Comparison of ENCODE assay signal across 19 cellular contexts in genomic region chr12:54135621-54136027, GRCh38. TPM values are rescaled to one million over a fixed set of nuclear protein-coding genes. Genes with fewer than 3 reads are reported as not detected.
DNase-seq lines count a peak whose midpoint lies in the region; ATAC-seq, FAIRE-seq and TF ChIP-seq lines count a peak whose summit lies in the region.
"Had no signal": no experiment of that assay in that cellular context is flagged by ENCODE, and none has a peak within 500 bp of the region (broad histone marks: within the 10 kb centered on the region; RNA-seq: fewer than 3 reads in every experiment).

No MANE protein-coding gene starts in this region.

- intact Hi-C loops in natural killer cell (cut with micrococcal nuclease): no loop called here

- H3K4me3 Mint-ChIP-seq in neural progenitor cell (no peak overlapping the region), natural killer cell (no peak overlapping the region)
- H3K4me3 Mint-ChIP-seq: activated B cell treated with CpG ODN at 0.5 μM for 24 hours; B cell; naive thymus-derived CD4-positive, alpha-beta T cell had no signal

- H4K20me1 ChIP-seq in neural progenitor cell (ENCODE audit: low read depth): no peaks in the 10 kb centered on the region

- no peak overlapping the region for H3K27ac Mint-ChIP-seq in neural progenitor cell
- no peak overlapping the region for H3K27ac Mint-ChIP-seq in natural killer cell
- H3K27ac Mint-ChIP-seq: activated B cell treated with CpG ODN at 0.5 μM for 24 hours; B cell; naive thymus-derived CD4-positive, alpha-beta T cell had no signal

- H3K36me3 Mint-ChIP-seq in neural progenitor cell: no peaks in the 10 kb centered on the region
- H3K36me3 Mint-ChIP-seq in natural killer cell: no peaks in the 10 kb centered on the region

- H3K9me3 Mint-ChIP-seq in neural progenitor cell: no peaks in the 10 kb centered on the region
- no peaks in the 10 kb centered on the region for H3K9me3 Mint-ChIP-seq in natural killer cell
- H3K9me3 Mint-ChIP-seq: activated B cell treated with CpG ODN at 0.5 μM for 24 hours; naive thymus-derived CD4-positive, alpha-beta T cell had no signal

- no peaks in the 10 kb centered on the region for H3K9me3 ChIP-seq in neural progenitor cell (ENCODE audit: low read depth)
- H3K9me3 ChIP-seq: right atrium auricular region, tibial artery had no signal

- H3K36me3 ChIP-seq in neural progenitor cell: no peaks in the 10 kb centered on the region
- H3K36me3 ChIP-seq: right atrium auricular region had no signal

- H3K4me3 ChIP-seq in neural progenitor cell: peak overlapping the region; percentile 10
- H3K4me3 ChIP-seq: GM23248, right atrium auricular region, tibial artery had no signal

- no peak for FAIRE-seq in D721Med (lab: Jason Lieb, UNC)
- FAIRE-seq: astrocyte had no signal

- peaks cover 64% of the 10 kb centered on the region for H3K27me3 Mint-ChIP-seq in neural progenitor cell (ENCODE audit: insufficient read depth, low read depth)
- peaks cover 45 to 58% of the 10 kb centered on the region in 2 donors for H3K27me3 Mint-ChIP-seq in natural killer cell (ENCODE audit: low read depth in 2 of 2)

- H3K4me1 ChIP-seq in neural progenitor cell: peaks cover 40% of the 10 kb centered on the region

- ATAC-seq in natural killer cell: no peak
- ATAC-seq: left colon; naive thymus-derived CD4-positive, alpha-beta T cell; PC-3 had no signal

- no peaks in the 10 kb centered on the region for H3K79me2 ChIP-seq in neural progenitor cell (ENCODE audit: low read depth)

- H3K4me1 Mint-ChIP-seq in neural progenitor cell (peaks cover 15% of the 10 kb centered on the region), natural killer cell (no peaks in the 10 kb centered on the region)
- H3K4me1 Mint-ChIP-seq: activated B cell treated with CpG ODN at 0.5 μM for 24 hours; B cell; naive thymus-derived CD4-positive, alpha-beta T cell had no signal

- TF ChIP-seq CTCF in D721Med (IDR thresholded peaks at IDR 0.05; ENCODE audit: insufficient read depth, missing control alignments) (no peak), neural progenitor cell (IDR thresholded peaks at IDR 0.05) (no peak), natural killer cell (IDR thresholded peaks at IDR 0.05) (no peak)

- no peak overlapping the region for H3K9ac ChIP-seq in neural progenitor cell
- H3K9ac ChIP-seq: GM23248 had no signal

- H2AFZ ChIP-seq in neural progenitor cell (replicated peaks): no peak overlapping the region
- H2AFZ ChIP-seq: GM23248 had no signal

- H3F3A ChIP-seq in neural progenitor cell (ENCODE audit: low read depth): peaks cover 22% of the 10 kb centered on the region

- H3K27me3 ChIP-seq in neural progenitor cell: peaks cover 100% of the 10 kb centered on the region
- H3K27me3 ChIP-seq: right atrium auricular region, tibial artery had no signal

- peak; percentile 30 for DNase-seq in D721Med (ENCODE audit: insufficient read length, low spot score)
- DNase-seq in NCI-H1417 treated with DMSO at 0.1 percent for 48 hours (lab: John Stamatoyannopoulos, UW): peak; percentile 63
- DNase-seq in ecto neural progenitor cell (ENCODE audit: low spot score): peak; percentile 75
- peak; percentile 87 for DNase-seq in neural progenitor cell (ENCODE audit: low spot score)
- no peak for DNase-seq in RPMI8226
- no peak for DNase-seq in NCI-H2029 treated with DMSO at 0.1 percent for 48 hours (lab: John Stamatoyannopoulos, UW)
- no peak for DNase-seq in natural killer cell
- DNase-seq in pons (ENCODE audit: low spot score): no peak
- DNase-seq: activated B cell treated with CpG ODN at 0.5 μM for 24 hours; cortex of kidney; GM23248; left colon; naive thymus-derived CD4-positive, alpha-beta T cell; stimulated activated CD4-positive, alpha-beta T cell treated with anti-CD3 and anti-CD28 coated beads, Interleukin-4, amount 100 ng/mL, for 24 hours; tibial artery had no signal

- peak overlapping the region; percentile 62 for H3K4me2 ChIP-seq in neural progenitor cell

- no peak overlapping the region for H3K27ac ChIP-seq in neural progenitor cell
- H3K27ac ChIP-seq: GM23248, right atrium auricular region, tibial artery had no signal

RNA-seq across cellular contexts. Expression of gene SMUG1, which starts 53.2 kb away (rescaled TPM):
- total RNA-seq in neural progenitor cell (ENCODE audit: low replicate concordance) (42.9 and 49.4 TPM in 2 replicates), natural killer cell (10 to 100 TPM; 10.8 to 15.6 (median 12.3) TPM)

Comparison
In these comparisons a context has a peak if more than half of its experiments do, and no peak if none do; other contexts are left out.
1. DNase-seq: peak in D721Med (single experiment), NCI-H1417 treated with DMSO at 0.1 percent for 48 hours (single experiment), ecto neural progenitor cell (single experiment) and neural progenitor cell (single experiment); none in RPMI8226 (single experiment), NCI-H2029 treated with DMSO at 0.1 percent for 48 hours (single experiment), natural killer cell (single experiment) and pons (single experiment).